In genomic region chr16:19610200-19610599, GRCh38 we compare ENCODE assay signal across 22 cellular contexts. TPM values are rescaled to one million over a fixed set of nuclear protein-coding genes. Genes with fewer than 3 reads are reported as not detected.
A peak's percentile ranks its signal among the peaks of the same experiment; 100 is the strongest.
DNase-seq lines count a peak whose midpoint lies in the region; ATAC-seq, FAIRE-seq and TF ChIP-seq lines count a peak whose summit lies in the region.
"Had no signal": no experiment of that assay in that cellular context is flagged by ENCODE, and none has a peak within 500 bp of the region (broad histone marks: within the 10 kb centered on the region; RNA-seq: fewer than 3 reads in every experiment).

No MANE protein-coding gene starts in this region.

- no peak for DNase-seq in Panc1 (ENCODE audit: low read depth, low spot score)
- no peak for DNase-seq in GM12878 (ENCODE audit: low read depth, low spot score)
- no peak for DNase-seq in trophoblast cell
- DNase-seq in COR-L47 (lab: John Stamatoyannopoulos, UW) = no peak
- no peak for DNase-seq in hepatic stellate cell (ENCODE audit: low spot score)
- DNase-seq: 8988T; ACHN; AML-193; BE2C; Calu3; CD4-positive, alpha-beta T cell; CD8-positive, alpha-beta memory T cell; DMS53; DMS79 treated with DMSO at 0.1 percent for 48 hours; GF-D8; H7; HCEC 1CT had no signal

- no peak overlapping the region for H3K4ac ChIP-seq in trophoblast cell (ENCODE audit: low read depth, low read length)

- TF ChIP-seq EP300 in GM12878 (IDR thresholded peaks at IDR 0.05; ENCODE audit: borderline replicate concordance in 1 of 2, control insufficient read depth in 1 of 2, low read depth in 2 of 2, low read length in 2 of 2) = no peak

- no peak overlapping the region for H2BK120ac ChIP-seq in trophoblast cell (ENCODE audit: insufficient read depth, low read length, poor library complexity)

- no peak overlapping the region for H3K4me2 ChIP-seq in GM12878 (ENCODE audit: control insufficient read depth, insufficient read depth)
- H3K4me2 ChIP-seq in trophoblast cell (ENCODE audit: low read length) = no peak overlapping the region
- H3K4me2 ChIP-seq: BLaER1 treated with 17β-estradiol and CSF1 and Interleukin-3, amounts not matched to agents 10 nM and 100 nM had no signal

- H3K9me3 ChIP-seq in Panc1 (ENCODE audit: control insufficient read depth, insufficient read depth, low read depth, low read length) = no peaks in the 10 kb centered on the region
- no peaks in the 10 kb centered on the region; the same call in 2 of the 3 replicates for H3K9me3 ChIP-seq in GM12878 (replicated peaks; ENCODE audit: control insufficient read depth, insufficient read depth, low read length)
- H3K9me3 ChIP-seq in trophoblast cell (ENCODE audit: insufficient read depth, low read depth, low read length) = no peaks in the 10 kb centered on the region
- H3K9me3 ChIP-seq: A549, BE2C had no signal

- SMC1A ChIA-PET in GM12878 (lab: Charles Lee; ENCODE audit: uncharacterized antibody, unreplicated experiment) = no interaction called here

- TF ChIP-seq RAD21 in GM12878 (IDR thresholded peaks at IDR 0.05; ENCODE audit: insufficient read depth, low read depth, low read length) = no peak

- RAD21 ChIA-PET in GM12878 (lab: Charles Lee; ENCODE audit: unreplicated experiment) = interaction anchor here (1.0 kb wide), 1 partner anchor 9 kb away, joined by 3 read pairs; no protein-coding TSS in a partner anchor

- no peak for TF ChIP-seq POLR2A in GM12878 (IDR thresholded peaks at IDR 0.05; ENCODE audit: low read depth, low read length)

- no peak overlapping the region for H3K23ac ChIP-seq in trophoblast cell (ENCODE audit: low read length)

- no peak overlapping the region for H4K8ac ChIP-seq in trophoblast cell (ENCODE audit: low read depth, low read length)

- BruUV-seq in Panc1 (replicated peaks; lab: Mats Ljungman, UMichigan) (TSS peak; percentile 35), GM12878 (replicated peaks; lab: Mats Ljungman, UMichigan) (no TSS peak)

- no peak overlapping the region for H4K12ac ChIP-seq in trophoblast cell (ENCODE audit: low read depth, low read length)

- no peak overlapping the region for H3K9ac ChIP-seq in GM12878 (ENCODE audit: control insufficient read depth, insufficient read depth, low read length)
- no peak overlapping the region for H3K9ac ChIP-seq in trophoblast cell (ENCODE audit: low read length)
- H3K9ac ChIP-seq: BLaER1 treated with 17β-estradiol and CSF1 and Interleukin-3, amounts not matched to agents 10 nM and 100 nM had no signal

- POLR2A ChIA-PET in Panc1 (lab: Charles Lee) = no interaction called here
- POLR2A ChIA-PET in GM12878 (lab: Charles Lee) = no interaction called here

- H3K36me3 ChIP-seq in Panc1 (ENCODE audit: control insufficient read depth, insufficient read depth, low read length) (peaks cover 12% of the 10 kb centered on the region), GM12878 (ENCODE audit: control insufficient read depth in 2 of 2, insufficient read depth in 2 of 2, low read length in 1 of 2) (peaks cover 2 to 6% of the 10 kb centered on the region in 2 experiments; a peak in 2 of 4 replicates), trophoblast cell (ENCODE audit: control insufficient read depth in 1 of 2, insufficient read depth in 2 of 2, low read length in 2 of 2) (peaks cover 2 to 13% of the 10 kb centered on the region in 2 experiments)
- H3K36me3 ChIP-seq: BE2C had no signal

- peaks cover 16% of the 10 kb centered on the region for H3K79me1 ChIP-seq in trophoblast cell (ENCODE audit: low read length)

- H2BK5ac ChIP-seq in trophoblast cell (ENCODE audit: low read depth, low read length, poor library complexity) = no peak overlapping the region

- H4K20me1 ChIP-seq in GM12878 (ENCODE audit: control insufficient read depth, insufficient read depth) = no peaks in the 10 kb centered on the region
- H4K20me1 ChIP-seq: BLaER1 treated with 17β-estradiol and CSF1 and Interleukin-3, amounts not matched to agents 10 nM and 100 nM had no signal

- H3K4me3 ChIP-seq in Panc1 (ENCODE audit: low read depth in 2 of 2, low read length in 2 of 2) = no peak overlapping the region
- no peak overlapping the region for H3K4me3 ChIP-seq in GM12878
- H3K4me3 ChIP-seq in trophoblast cell (ENCODE audit: low read depth, low read length) = no peak overlapping the region
- H3K4me3 ChIP-seq: A549; BLaER1 treated with 17β-estradiol and CSF1 and Interleukin-3, amounts not matched to agents 10 nM and 100 nM had no signal

- TF ChIP-seq CTCF in Panc1 (IDR thresholded peaks at IDR 0.05) (no peak), GM12878 (IDR thresholded peaks at IDR 0.05 in 2 of 3, conservative IDR thresholded peaks at IDR 0.05 in 1 of 3; ENCODE audit: control insufficient read depth in 2 of 3, extremely low read depth in 1 of 3, insufficient read depth in 1 of 3, low read depth in 3 of 3, low read length in 3 of 3) (no peak)

- H3K79me2 ChIP-seq in GM12878 (ENCODE audit: control insufficient read depth, insufficient read depth, low read length) = no peaks in the 10 kb centered on the region
- H3K79me2 ChIP-seq in trophoblast cell (ENCODE audit: control insufficient read depth, insufficient read depth, low read length, poor library complexity) = peaks cover 4% of the 10 kb centered on the region

- H2AFZ ChIP-seq in GM12878 (ENCODE audit: control insufficient read depth, low read depth, low read length) (no peak overlapping the region), trophoblast cell (ENCODE audit: insufficient read depth, low read length, poor library complexity) (no peak overlapping the region)

- peak overlapping the region; percentile 25 for H2BK12ac ChIP-seq in trophoblast cell (ENCODE audit: low read length)

- H3K27ac ChIP-seq in Panc1 (ENCODE audit: low read length) (no peak overlapping the region), GM12878 (ENCODE audit: control insufficient read depth, insufficient read depth) (no peak overlapping the region), trophoblast cell (ENCODE audit: low read depth, low read length) (no peak overlapping the region)
- H3K27ac ChIP-seq: BLaER1 treated with 17β-estradiol and CSF1 and Interleukin-3, amounts not matched to agents 10 nM and 100 nM had no signal

- CTCF ChIA-PET in Panc1 (lab: Charles Lee) = no interaction called here
- CTCF ChIA-PET in GM12878 (lab: Yijun Ruan, JAX) = interaction anchor here (1.0 kb wide), 1 partner anchor 276 kb away, joined by 3 read pairs; no protein-coding TSS in a partner anchor

- ATAC-seq in Panc1 (no peak), GM12878 (no peak), HG02973 (IDR thresholded peaks at IDR 0.05; ENCODE audit: unreplicated experiment) (no peak)
- ATAC-seq: A549 had no signal

- no peak overlapping the region for H3K14ac ChIP-seq in trophoblast cell (ENCODE audit: low read length)

- no peak for FAIRE-seq in GM12878 (lab: Jason Lieb, UNC)
- FAIRE-seq: A549, GM12892, H1 had no signal

- H4K91ac ChIP-seq in trophoblast cell (ENCODE audit: low read depth, low read length) = no peak overlapping the region

- in situ Hi-C loops in Panc1 (cut with HindIII; ENCODE audit: low pct_unique_long_range_greater_than_20kb, low sequenced_read_pairs) = no loop called here
- in situ Hi-C loops in GM12878 (cut with MboI) = no loop called here

- intact Hi-C loops in Panc1 (cut with micrococcal nuclease; ENCODE audit: unreplicated experiment) (no loop called here), GM12878 (cut with micrococcal nuclease; ENCODE audit: unreplicated experiment) (no loop called here)

- no peak overlapping the region for H2AK5ac ChIP-seq in trophoblast cell (ENCODE audit: low read length)

- WGBS in GM12878 (ENCODE audit: insufficient coverage, insufficient replicate concordance, low lambda C conversion rate, missing lambda C conversion rate) = over 99% methylated on average over 13 of the region's 13 CpGs
- WGBS in trophoblast cell (ENCODE audit: extremely low coverage, insufficient coverage, insufficient read length) = no CpG with 5 or more reads among the region's 13 CpGs

- H3K18ac ChIP-seq in trophoblast cell (ENCODE audit: low read length) = no peak overlapping the region

- H3K4me1 ChIP-seq in Panc1 (ENCODE audit: control insufficient read depth, insufficient read depth, low read length) = no peaks in the 10 kb centered on the region
- H3K4me1 ChIP-seq in GM12878 (ENCODE audit: control insufficient read depth, insufficient read depth, low read length) = no peaks in the 10 kb centered on the region
- H3K4me1 ChIP-seq in trophoblast cell (ENCODE audit: control insufficient read depth in 1 of 2, insufficient read depth in 2 of 2, low read length in 2 of 2) = peaks cover 13 to 21% of the 10 kb centered on the region in 2 experiments
- H3K4me1 ChIP-seq: BE2C; BLaER1 treated with 17β-estradiol and CSF1 and Interleukin-3, amounts not matched to agents 10 nM and 100 nM had no signal

- H3K27me3 ChIP-seq in Panc1 (ENCODE audit: control insufficient read depth, insufficient read depth, low read length) (no peaks in the 10 kb centered on the region), GM12878 (replicated peaks in 1 of 2; ENCODE audit: control insufficient read depth in 2 of 2, insufficient read depth in 2 of 2, low read length in 1 of 2) (no peaks in the 10 kb centered on the region), trophoblast cell (ENCODE audit: insufficient read depth, low read length) (no peaks in the 10 kb centered on the region)
- H3K27me3 ChIP-seq: BE2C; BLaER1 treated with 17β-estradiol and CSF1 and Interleukin-3, amounts not matched to agents 10 nM and 100 nM had no signal

TF ChIP-seq in GM12878, 131 proteins besides CTCF, POLR2A, EP300 and RAD21 (continues in another document):
- TF ChIP-seq NR2F1 (conservative IDR thresholded peaks at IDR 0.05) = 0 out of 2 replicates have a peak, but pooled peaks have one; percentile 11
- TF ChIP-seq WRNIP1 (IDR thresholded peaks at IDR 0.05; ENCODE audit: borderline replicate concordance, low read depth, low read length) = no peak

RNA-seq across cellular contexts. Expression of gene VPS35L, which starts 54.7 kb away (rescaled TPM):
- total RNA-seq in Panc1 (2021; ENCODE audit: unreplicated experiment) (124 TPM), GM12878 (2014; rRNA removed) (22.1 and 22.5 TPM in 2 replicates), GM12878 (2014; rRNA removed; fragmentation: Illumina TruSeq; extraction: Trizol) (27.3 and 27.8 TPM in 2 replicates), GM12878 (2021) (35.7 and 42.3 TPM in 2 replicates)
- polyA plus RNA-seq in Panc1 (2012; ENCODE audit: insufficient read length) = 64.3 TPM
- 85.6 and 87.7 TPM in 2 replicates for total RNA-seq in GM12878 (2013; cell fraction: nucleolus; rRNA removed)
- 10.7 TPM for polyA plus RNA-seq in GM12878 (2011; ENCODE audit: low read depth)
- polyA plus RNA-seq in GM12878 (2011; rRNA removed) (14.9 TPM in 2 replicates), GM12878 (2014; fragmentation: Illumina TruSeq; extraction: Trizol) (34.3 and 34.4 TPM in 2 replicates), GM12878 (2014; fragmentation: Nextera tagmentation; extraction: Ambion mirVana) (10 to 100 TPM; 15.2 to 20.2 TPM), GM12878 (2014; rRNA removed) (23.6 and 24.8 TPM in 2 replicates), GM12878 (2016; fragmentation: Nextera tagmentation; extraction: Ambion mirVana) (10 to 100 TPM; 43.6 to 44.1 TPM)
- 20.3 and 23.6 TPM in 2 replicates for polyA plus RNA-seq in GM12878 (2011; cell fraction: cytosol; rRNA removed)
- polyA plus RNA-seq in GM12878 (2011; cell fraction: nucleus; rRNA removed) = 34.6 and 36.1 TPM in 2 replicates
- polyA plus RNA-seq in GM12878 (2012) = 13.1 and 15.7 TPM in 2 replicates
- polyA minus RNA-seq in GM12878 (2011; rRNA and poly(A)+ RNA removed) = 52.6 and 55.4 TPM in 2 replicates
- 15.5 and 21.2 TPM in 2 replicates for polyA minus RNA-seq in GM12878 (2011; cell fraction: cytosol; rRNA and poly(A)+ RNA removed)
- polyA minus RNA-seq in GM12878 (2011; cell fraction: nucleus; rRNA and poly(A)+ RNA removed) = 42.8 and 57.3 TPM in 2 replicates
- polyA plus RNA-seq in trophoblast cell (2013) = 36.5 and 40.2 TPM in 2 replicates
